Comparison of ENCODE assay signal across 11 cellular contexts in the genomic region with DNA sequence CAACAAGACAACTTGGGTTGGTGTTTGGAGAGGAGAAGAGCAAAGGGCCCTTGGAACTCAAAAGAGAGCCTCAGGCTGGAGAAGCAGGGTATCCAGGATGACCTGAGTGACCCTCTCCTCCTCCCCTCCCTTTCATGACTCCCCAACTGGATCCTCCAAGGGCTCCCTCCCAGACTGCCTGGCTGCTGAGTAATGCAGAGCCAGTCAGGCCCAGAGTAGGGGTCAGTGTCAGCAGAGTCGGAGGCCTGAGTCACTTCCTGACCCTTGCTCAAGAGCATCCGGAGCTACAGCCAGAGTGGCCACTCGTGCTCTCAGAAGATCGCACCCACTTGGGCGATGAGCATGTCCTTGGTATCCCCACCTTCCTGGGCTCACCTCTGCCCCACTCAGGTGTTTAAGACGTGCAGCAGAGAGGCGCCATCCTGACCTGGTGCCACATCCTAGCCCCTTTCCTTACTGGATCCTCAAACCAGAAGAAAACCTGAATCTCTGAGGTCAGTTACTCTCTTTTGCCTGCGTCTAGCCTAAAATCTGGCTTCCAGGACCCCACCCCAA. TPM values are rescaled to one million over a fixed set of nuclear protein-coding genes. Genes with fewer than 3 reads are reported as not detected.
DNase-seq lines count a peak whose midpoint lies in the region; ATAC-seq and TF ChIP-seq lines count a peak whose summit lies in the region.
"Had no signal": no experiment of that assay in that cellular context is flagged by ENCODE, and none has a peak within 500 bp of the region (broad histone marks: within the 10 kb centered on the region; RNA-seq: fewer than 3 reads in every experiment).

No MANE protein-coding gene starts in this region.

- peak overlapping the region; percentile 48 to 70 for H3K4me3 ChIP-seq in neutrophil (ENCODE audit: low read depth in 1 of 2, low read length in 1 of 2)
- H3K4me3 ChIP-seq in effector memory CD4-positive, alpha-beta T cell (ENCODE audit: insufficient read depth, low read depth, low read length, poor library complexity, severe bottlenecking), result no peak overlapping the region
- H3K4me3 ChIP-seq: SJSA1, tibial nerve had no signal

- ATAC-seq in HG03460 (IDR thresholded peaks at IDR 0.05; ENCODE audit: unreplicated experiment) (no peak), GM18867 (IDR thresholded peaks at IDR 0.05; ENCODE audit: unreplicated experiment) (no peak)

- H3K9me3 ChIP-seq in neutrophil, result no peaks in the 10 kb centered on the region
- no peaks in the 10 kb centered on the region for H3K9me3 ChIP-seq in effector memory CD4-positive, alpha-beta T cell (ENCODE audit: control insufficient read depth, low read length)
- H3K9me3 ChIP-seq: SJSA1, tibial nerve had no signal

- peaks cover 93 to 94% of the 10 kb centered on the region in 2 experiments for H3K4me1 ChIP-seq in neutrophil (ENCODE audit: control insufficient read depth in 1 of 2, insufficient read depth in 1 of 2, low read depth in 1 of 2, low read length in 1 of 2)
- H3K4me1 ChIP-seq in effector memory CD4-positive, alpha-beta T cell (ENCODE audit: control insufficient read depth, insufficient read depth, low read length, poor library complexity, severe bottlenecking), result peaks cover 48% of the 10 kb centered on the region

- in situ Hi-C loops in Caki2 (cut with HindIII; ENCODE audit: low pct_unique_long_range_greater_than_20kb, low sequenced_read_pairs), result no loop called here

- DNase-seq in Caki2 (ENCODE audit: low read depth) (peak; percentile 43), RPMI7951 (ENCODE audit: low read depth) (peak; percentile 93), fibroblast of peridontal ligament (ENCODE audit: extremely low read depth) (peak; percentile 63), activated gamma-delta T cell treated with Interleukin-2 at 50 U/mL for 16 hours (no peak)
- DNase-seq in effector memory CD4-positive, alpha-beta T cell, result no peak
- DNase-seq: NCI-H1048 had no signal

- TF ChIP-seq CTCF in neutrophil (IDR thresholded peaks at IDR 0.05), result peak; percentile 15

- H3K27ac ChIP-seq in neutrophil, result peak overlapping the region; percentile 96
- H3K27ac ChIP-seq in effector memory CD4-positive, alpha-beta T cell (ENCODE audit: insufficient read depth, low read length, poor library complexity, severe bottlenecking), result no peak overlapping the region
- H3K27ac ChIP-seq: SJSA1, tibial nerve had no signal

- peaks cover 12% of the 10 kb centered on the region for H3K36me3 ChIP-seq in neutrophil
- H3K36me3 ChIP-seq in effector memory CD4-positive, alpha-beta T cell (ENCODE audit: control insufficient read depth, insufficient read depth, low read length), result no peaks in the 10 kb centered on the region
- H3K36me3 ChIP-seq: SJSA1, tibial nerve had no signal

- H3K27me3 ChIP-seq in neutrophil, result no peaks in the 10 kb centered on the region
- H3K27me3 ChIP-seq in effector memory CD4-positive, alpha-beta T cell (replicated peaks; ENCODE audit: control insufficient read depth, insufficient read depth, low read length, poor library complexity, severe bottlenecking), result no peaks in the 10 kb centered on the region
- H3K27me3 ChIP-seq: SJSA1 had no signal

RNA-seq across cellular contexts. Expression of a gene that starts 2.8 kb away (rescaled TPM):
- total RNA-seq in Caki2 (2014; rRNA removed; shearing (Covaris generic); ENCODE audit: low replicate concordance), result 1.5 and 1.7 TPM in 2 replicates
- 0.96 and 2.1 TPM in 2 replicates for total RNA-seq in RPMI7951 (2014; rRNA removed; shearing (Covaris generic))
- total RNA-seq: SJSA1 had no signal

Comparison
In these comparisons a context has a peak if more than half of its experiments do, and no peak if none do; other contexts are left out.
1. DNase-seq: peak in Caki2 (single experiment), RPMI7951 (single experiment) and fibroblast of peridontal ligament (single experiment); none in activated gamma-delta T cell treated with Interleukin-2 at 50 U/mL for 16 hours (single experiment) and effector memory CD4-positive, alpha-beta T cell (0 of 3).